8 cellular contexts compared by ENCODE assay signal in the genomic region with DNA sequence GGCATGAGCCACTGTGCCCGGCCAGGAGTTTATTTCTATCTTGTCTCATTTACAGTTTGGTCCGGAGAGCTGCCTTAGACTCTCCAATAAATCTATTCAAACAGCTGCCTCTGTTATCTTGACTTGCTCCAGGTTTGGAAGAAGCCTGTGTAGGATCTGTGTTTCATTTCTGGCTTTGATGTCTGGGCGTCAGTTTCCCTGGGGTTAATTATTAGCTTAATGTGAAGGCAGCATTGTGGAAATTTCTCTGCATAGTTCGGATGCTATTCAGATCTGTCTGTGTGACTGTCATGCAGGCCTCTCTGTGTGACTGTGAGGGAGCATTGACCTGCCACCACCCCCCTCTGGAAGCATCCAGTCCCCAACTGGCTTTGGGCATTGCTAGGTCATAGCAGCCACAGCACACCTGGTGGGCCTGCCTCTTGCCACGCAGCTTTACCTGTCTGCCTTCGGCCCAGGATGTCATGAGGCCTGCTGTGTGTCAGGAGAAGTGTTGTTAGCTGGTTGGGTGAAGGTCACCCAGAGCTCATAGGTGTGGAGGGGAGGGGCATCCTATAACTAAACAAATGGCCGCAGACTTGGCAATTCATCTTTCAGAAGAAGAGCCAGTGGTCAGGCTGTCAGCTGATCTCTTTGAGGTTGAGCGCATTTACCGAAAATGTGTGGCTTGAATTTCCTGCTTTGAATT. TPM values are rescaled to one million over a fixed set of nuclear protein-coding genes. Genes with fewer than 3 reads are reported as not detected.
DNase-seq lines count a peak whose midpoint lies in the region; ATAC-seq and TF ChIP-seq lines count a peak whose summit lies in the region.

No MANE protein-coding gene starts in this region.

- H4K91ac ChIP-seq in neuronal stem cell (ENCODE audit: low read depth, low read length, poor library complexity), result no peak overlapping the region

- no peak overlapping the region for H3K4me2 ChIP-seq in neuronal stem cell (ENCODE audit: insufficient read depth, low read length, poor library complexity, severe bottlenecking)

- H3K4me3 ChIP-seq in GM12865 (ENCODE audit: low read depth, low read length) (no peak overlapping the region), body of pancreas (no peak overlapping the region), neuronal stem cell (ENCODE audit: low read length in 2 of 2) (no peak overlapping the region)

- no peak overlapping the region for H2BK120ac ChIP-seq in neuronal stem cell (ENCODE audit: low read depth, low read length)

- H3K36me3 ChIP-seq in body of pancreas (replicated peaks in 1 of 2; ENCODE audit: insufficient read depth in 1 of 2, low read depth in 2 of 2), result no peaks in the 10 kb centered on the region
- H3K36me3 ChIP-seq in neuronal stem cell (replicated peaks in 1 of 2; ENCODE audit: control insufficient read depth in 2 of 2, insufficient read depth in 2 of 2, low read length in 2 of 2), result peaks cover 11 to 60% of the 10 kb centered on the region in 2 donors

- H3K9me3 ChIP-seq in body of pancreas (no peaks in the 10 kb centered on the region), neuronal stem cell (replicated peaks in 1 of 2; ENCODE audit: control insufficient read depth in 2 of 2, insufficient read depth in 1 of 2, low read depth in 1 of 2, low read length in 2 of 2) (no peaks in the 10 kb centered on the region)

- DNase-seq in GM12865 (ENCODE audit: low read depth), result peak; percentile 71
- peak in 1 of 4 donors; percentile 25 for DNase-seq in body of pancreas
- no peak for DNase-seq in neuronal stem cell (ENCODE audit: low spot score)
- no peak for DNase-seq in OCI-M1 (lab: John Stamatoyannopoulos, UW)
- no peak for DNase-seq in EL

- TF ChIP-seq CTCF in GM12865 (IDR thresholded peaks at IDR 0.05; ENCODE audit: insufficient read depth, low read depth, low read length, missing control alignments) (no peak), body of pancreas (IDR thresholded peaks at IDR 0.05) (no peak)

- no peak overlapping the region for H2BK15ac ChIP-seq in neuronal stem cell (ENCODE audit: low read length)

- WGBS in body of pancreas, 2 donors, result 23 to 33% methylated on average over 9 of the region's 9 CpGs
- no CpG with 5 or more reads among the region's 9 CpGs for WGBS in neuronal stem cell (ENCODE audit: extremely low coverage in 2 of 2, insufficient read length in 2 of 2, insufficient replicate concordance in 1 of 2), 2 donors

- H2AFZ ChIP-seq in neuronal stem cell (ENCODE audit: low read length), result no peak overlapping the region

- peak overlapping the region; percentile 28 to 76 (median 53) for H3K27ac ChIP-seq in body of pancreas
- no peak overlapping the region for H3K27ac ChIP-seq in neuronal stem cell (replicated peaks; ENCODE audit: low read length)

- peaks cover 2% of the 10 kb centered on the region for H3K79me1 ChIP-seq in neuronal stem cell (ENCODE audit: low read depth, low read length)

- no peak overlapping the region for H3K14ac ChIP-seq in neuronal stem cell (ENCODE audit: low read length)

- H3K23ac ChIP-seq in neuronal stem cell (ENCODE audit: low read depth, low read length, poor library complexity), result no peak overlapping the region

- H3K27me3 ChIP-seq in body of pancreas (no peaks in the 10 kb centered on the region), neuronal stem cell (ENCODE audit: control insufficient read depth in 3 of 3, insufficient read depth in 3 of 3, low read depth in 1 of 3, low read length in 3 of 3) (no peaks in the 10 kb centered on the region)

- TF ChIP-seq POLR2A in body of pancreas (IDR thresholded peaks at IDR 0.05), result no peak

- H3K4ac ChIP-seq in neuronal stem cell (ENCODE audit: low read length), result no peak overlapping the region

- peak overlapping the region; percentile 75 for H3K9ac ChIP-seq in neuronal stem cell (ENCODE audit: low read depth, low read length, poor library complexity)

- no peak overlapping the region for H2BK12ac ChIP-seq in neuronal stem cell (ENCODE audit: low read length)

- intact Hi-C loops in body of pancreas (cut with DNase I), result no loop called here

- H4K8ac ChIP-seq in neuronal stem cell (ENCODE audit: low read depth, low read length), result no peak overlapping the region

- peaks cover 35% of the 10 kb centered on the region for H3K4me1 ChIP-seq in body of pancreas
- no peaks in the 10 kb centered on the region for H3K4me1 ChIP-seq in neuronal stem cell (ENCODE audit: control insufficient read depth in 2 of 2, insufficient read depth in 1 of 2, low read depth in 1 of 2, low read length in 2 of 2)

- no peak overlapping the region for H2AK5ac ChIP-seq in neuronal stem cell (ENCODE audit: low read depth, low read length)

- H2BK5ac ChIP-seq in neuronal stem cell (ENCODE audit: low read length), result no peak overlapping the region

- no peak overlapping the region for H3K18ac ChIP-seq in neuronal stem cell (ENCODE audit: low read length)

- ATAC-seq in HG02763 (IDR thresholded peaks at IDR 0.05; ENCODE audit: unreplicated experiment) (peak; percentile 74), body of pancreas (peak; percentile 39), GM18870 (IDR thresholded peaks at IDR 0.05; ENCODE audit: unreplicated experiment) (no peak), HG02623 (IDR thresholded peaks at IDR 0.05; ENCODE audit: unreplicated experiment) (no peak)

RNA-seq across cellular contexts. Expression of a gene that starts 9.8 kb away (rescaled TPM):
- 10 to 100 TPM; 30.4 to 32.3 TPM for total RNA-seq in body of pancreas
- 70.2 TPM for polyA plus RNA-seq in neuronal stem cell (2013, experiment 1 of 2)
- 68.9 TPM for polyA plus RNA-seq in neuronal stem cell (2013, experiment 2 of 2)

Comparison
In these comparisons a context has a peak if more than half of its experiments do, and no peak if none do; other contexts are left out.
1. ATAC-seq: peak in HG02763 (single experiment) and body of pancreas (single experiment); none in GM18870 (single experiment) and HG02623 (single experiment).